Comparison of ENCODE assay signal across 10 cellular contexts in genomic region chr1:227895828-227896685, GRCh38. TPM values are rescaled to one million over a fixed set of nuclear protein-coding genes. Genes with fewer than 3 reads are reported as not detected.
DNase-seq lines count a peak whose midpoint lies in the region; ATAC-seq, FAIRE-seq and TF ChIP-seq lines count a peak whose summit lies in the region.
"Had no signal": no experiment of that assay in that cellular context is flagged by ENCODE, and none has a peak within 500 bp of the region (broad histone marks: within the 10 kb centered on the region; RNA-seq: fewer than 3 reads in every experiment).

No MANE protein-coding gene starts in this region.

- H4K20me1 ChIP-seq in keratinocyte (ENCODE audit: control insufficient read depth, extremely low read depth, insufficient read depth, low read length) (no peaks in the 10 kb centered on the region), PC-3 (ENCODE audit: low read length) (no peaks in the 10 kb centered on the region)

- H3K27me3 ChIP-seq in Panc1 (ENCODE audit: control insufficient read depth, insufficient read depth, low read length) (no peaks in the 10 kb centered on the region), ascending aorta (no peaks in the 10 kb centered on the region), keratinocyte (ENCODE audit: control insufficient read depth, extremely low read depth, insufficient read depth, low read length) (peaks cover 9% of the 10 kb centered on the region), sigmoid colon (no peaks in the 10 kb centered on the region), PC-3 (ENCODE audit: low read length) (no peaks in the 10 kb centered on the region)

- TF ChIP-seq EP300 in sigmoid colon (IDR thresholded peaks at IDR 0.05) = no peak

- in situ Hi-C loops in Panc1 (cut with HindIII; ENCODE audit: low pct_unique_long_range_greater_than_20kb, low sequenced_read_pairs) = no loop called here

- H3K9me3 ChIP-seq in Panc1 (ENCODE audit: control insufficient read depth, insufficient read depth, low read depth, low read length) (no peaks in the 10 kb centered on the region), ascending aorta (no peaks in the 10 kb centered on the region), keratinocyte (ENCODE audit: control insufficient read depth, low read depth, low read length) (no peaks in the 10 kb centered on the region), sigmoid colon (no peaks in the 10 kb centered on the region), PC-3 (ENCODE audit: low read length) (no peaks in the 10 kb centered on the region)

- dilution Hi-C loops in keratinocyte (cut with MboI; ENCODE audit: extremely low pct_ligation_motif_present, low sequenced_read_pairs) = no loop called here

- H3F3A ChIP-seq in PC-3 (ENCODE audit: low read length, unreplicated experiment) = no peaks in the 10 kb centered on the region

- H3K9ac ChIP-seq in keratinocyte (ENCODE audit: control insufficient read depth, extremely low read depth, insufficient read depth, low read length) = peak overlapping the region; percentile 7
- no peak overlapping the region for H3K9ac ChIP-seq in PC-3 (ENCODE audit: low read length)

- H3K4me1 ChIP-seq in Panc1 (ENCODE audit: control insufficient read depth, insufficient read depth, low read length) (peaks cover 38% of the 10 kb centered on the region), ascending aorta (no peaks in the 10 kb centered on the region), keratinocyte (ENCODE audit: control insufficient read depth, extremely low read depth, insufficient read depth, low read length) (peaks cover 3% of the 10 kb centered on the region), sigmoid colon (peaks cover 0 to 11% (median 8%) of the 10 kb centered on the region in 4 donors), PC-3 (ENCODE audit: insufficient read depth, low read length) (peaks cover 4% of the 10 kb centered on the region; the same call in 1 of the 2 replicates)

- DNase-seq in Panc1 (ENCODE audit: low read depth, low spot score) = no peak
- peak; percentile 6 to 56 for DNase-seq in ascending aorta (ENCODE audit: low spot score in 2 of 2)
- DNase-seq in keratinocyte (ENCODE audit: low read depth, low spot score) = no peak
- peak; percentile 70 for DNase-seq in sigmoid colon
- no peak for DNase-seq in PC-3
- DNase-seq in NCI-H345 (lab: John Stamatoyannopoulos, UW) = no peak
- no peak for DNase-seq in NCI-H2107 (lab: John Stamatoyannopoulos, UW)
- DNase-seq: T1000 had no signal

- 75 to 83% methylated on average over 24 of the region's 24 CpGs for WGBS in sigmoid colon, 2 donors

- H3K27ac ChIP-seq in Panc1 (ENCODE audit: low read length) (peak overlapping the region; percentile 57), ascending aorta (no peak overlapping the region), keratinocyte (ENCODE audit: control insufficient read depth, insufficient read depth, low read length) (no peak overlapping the region), sigmoid colon (peak overlapping the region in 3 of 4 donors; percentile 58 to 73 (median 70)), PC-3 (ENCODE audit: low read length) (no peak overlapping the region)

- CTCF ChIA-PET in Panc1 (lab: Charles Lee) = interaction anchor here (0.6 kb wide), 2 partner anchors 77 to 108 kb away, joined by 10 read pairs; no protein-coding TSS in a partner anchor
- CTCF ChIA-PET in PC-3 (lab: Charles Lee) = no interaction called here

- TF ChIP-seq POLR2A in sigmoid colon (IDR thresholded peaks at IDR 0.05) = no peak

- H3K4me2 ChIP-seq in keratinocyte (ENCODE audit: control insufficient read depth, extremely low read depth, insufficient read depth, low read depth, low read length) (no peak overlapping the region), PC-3 (ENCODE audit: low read length) (no peak overlapping the region)

- no peak for FAIRE-seq in keratinocyte (lab: Jason Lieb, UNC)

- H3K79me2 ChIP-seq in keratinocyte (ENCODE audit: control insufficient read depth, insufficient read depth, low read length) (no peaks in the 10 kb centered on the region), PC-3 (ENCODE audit: low read length) (no peaks in the 10 kb centered on the region)

- H3K9me2 ChIP-seq in PC-3 (replicated peaks; ENCODE audit: low read length) = no peaks in the 10 kb centered on the region

- BruUV-seq in Panc1 (replicated peaks; lab: Mats Ljungman, UMichigan) = no TSS peak
- BruUV-seq in PC-3 (replicated peaks; lab: Mats Ljungman, UMichigan) = no TSS peak

- H3K9me1 ChIP-seq in keratinocyte (ENCODE audit: control insufficient read depth, extremely low read depth, insufficient read depth, low read length) = no peaks in the 10 kb centered on the region

- intact Hi-C loops in Panc1 (cut with micrococcal nuclease; ENCODE audit: unreplicated experiment) = no loop called here
- intact Hi-C loops in ascending aorta (cut with DNase I) = no loop called here
- intact Hi-C loops in sigmoid colon (cut with DNase I) = no loop called here
- intact Hi-C loops in PC-3 (cut with micrococcal nuclease) = no loop called here

- H3K36me3 ChIP-seq in Panc1 (ENCODE audit: control insufficient read depth, insufficient read depth, low read length) (no peaks in the 10 kb centered on the region), ascending aorta (no peaks in the 10 kb centered on the region), keratinocyte (ENCODE audit: control insufficient read depth in 2 of 2, extremely low read depth in 1 of 2, insufficient read depth in 2 of 2, low read length in 2 of 2) (no peaks in the 10 kb centered on the region), sigmoid colon (no peaks in the 10 kb centered on the region), PC-3 (ENCODE audit: low read depth, low read length) (no peaks in the 10 kb centered on the region)

- H3K4me3 ChIP-seq in Panc1 (ENCODE audit: low read depth in 2 of 2, low read length in 2 of 2) = no peak overlapping the region
- no peak overlapping the region for H3K4me3 ChIP-seq in ascending aorta
- H3K4me3 ChIP-seq in keratinocyte (ENCODE audit: control insufficient read depth in 2 of 3, extremely low read depth in 1 of 3, insufficient read depth in 2 of 3, low read depth in 1 of 3, low read length in 3 of 3) = no peak overlapping the region
- no peak overlapping the region for H3K4me3 ChIP-seq in sigmoid colon
- no peak overlapping the region for H3K4me3 ChIP-seq in PC-3 (ENCODE audit: low read length)

- peak overlapping the region; percentile 23 for H2AFZ ChIP-seq in keratinocyte (ENCODE audit: control insufficient read depth, low read length)
- H2AFZ ChIP-seq in PC-3 (ENCODE audit: low read length) = no peak overlapping the region

- ATAC-seq in Panc1 (peak; percentile 71), PC-3 (no peak), HG03196 (IDR thresholded peaks at IDR 0.05; ENCODE audit: unreplicated experiment) (no peak)
- ATAC-seq: naive thymus-derived CD8-positive, alpha-beta T cell had no signal

- TF ChIP-seq CTCF in Panc1 (IDR thresholded peaks at IDR 0.05) = no peak
- no peak for TF ChIP-seq CTCF in ascending aorta (IDR thresholded peaks at IDR 0.05)
- peak in 1 of 3 experiments; percentile 5 for TF ChIP-seq CTCF in keratinocyte (optimal IDR thresholded peaks at IDR 0.05 in 1 of 3, IDR thresholded peaks at IDR 0.05 in 1 of 3, conservative IDR thresholded peaks at IDR 0.05 in 1 of 3; ENCODE audit: extremely low read depth in 1 of 3, insufficient read depth in 2 of 3, low read length in 3 of 3)
- no peak for TF ChIP-seq CTCF in sigmoid colon (IDR thresholded peaks at IDR 0.05)
- TF ChIP-seq CTCF in PC-3 (conservative IDR thresholded peaks at IDR 0.05; ENCODE audit: low read depth, low read length) = no peak

- POLR2A ChIA-PET in Panc1 (lab: Charles Lee) (no interaction called here), PC-3 (lab: Charles Lee; ENCODE audit: unreplicated experiment) (no interaction called here)

RNA-seq across cellular contexts. Expression of gene WNT9A, which starts 51.7 kb away (rescaled TPM):
- total RNA-seq in Panc1 (2021; ENCODE audit: unreplicated experiment) = 26.5 TPM
- 46.9 TPM for polyA plus RNA-seq in Panc1 (2012; ENCODE audit: insufficient read length)
- total RNA-seq in ascending aorta = 0.96 TPM
- polyA plus RNA-seq in keratinocyte = 1.7 to 2.5 TPM (median 2.3 TPM) in 3 replicates
- polyA plus RNA-seq in keratinocyte (2011; ENCODE audit: low read depth) = 0.75 TPM
- 1.7 and 2.3 TPM in 2 replicates for polyA plus RNA-seq in keratinocyte (2011; cell fraction: cytosol; rRNA removed)
- 6.2 and 6.4 TPM in 2 replicates for polyA plus RNA-seq in keratinocyte (2011; cell fraction: nucleus; rRNA removed)
- 2.1 and 2.4 TPM in 2 replicates for polyA plus RNA-seq in keratinocyte (2012; ENCODE audit: low replicate concordance)
- polyA minus RNA-seq in keratinocyte = 3.9 to 6.0 TPM (median 4.9 TPM) in 3 replicates
- 4.4 TPM for polyA minus RNA-seq in keratinocyte (2011; cell fraction: cytosol; rRNA and poly(A)+ RNA removed)
- polyA minus RNA-seq in keratinocyte (2011; cell fraction: nucleus; rRNA and poly(A)+ RNA removed) = 4.8 and 5.7 TPM in 2 replicates
- total RNA-seq in sigmoid colon = 10 to 100 TPM in 1 of 4 donors, 1 to 10 TPM in 3; 6.4 to 25.5 (median 8.7) TPM
- polyA plus RNA-seq in sigmoid colon = 1 to 10 TPM in 1 of 3 donors, under 1 TPM in 2; 0.23 to 2.8 (median 0.60) TPM
- total RNA-seq in PC-3 (2014; rRNA removed) = 22.2 and 36.6 TPM in 2 replicates
- total RNA-seq: naive thymus-derived CD8-positive, alpha-beta T cell had no signal
- polyA plus RNA-seq: naive thymus-derived CD8-positive, alpha-beta T cell had no signal

Comparison
In these comparisons a context has a peak if more than half of its experiments do, and no peak if none do; other contexts are left out.
1. DNase-seq: peak in ascending aorta (2 of 2) and sigmoid colon (single experiment); none in Panc1 (single experiment), keratinocyte (single experiment), PC-3 (single experiment), NCI-H345 (single experiment) and NCI-H2107 (single experiment).
2. H3K27ac ChIP-seq: peak in Panc1 (single experiment) and sigmoid colon (3 of 4); none in ascending aorta (0 of 2), keratinocyte (single experiment) and PC-3 (single experiment).